14 cellular contexts compared by ENCODE assay signal in genomic region chr12:4121506-4122020, GRCh38.
DNase-seq lines count a peak whose midpoint lies in the region; ATAC-seq and TF ChIP-seq lines count a peak whose summit lies in the region.
"Had no signal": no experiment of that assay in that cellular context is flagged by ENCODE, and none has a peak within 500 bp of the region (broad histone marks: within the 10 kb centered on the region; RNA-seq: fewer than 3 reads in every experiment).

No MANE protein-coding gene starts in this region.

- H3K4me1 ChIP-seq in stomach = peaks cover 0 to 22% (median 15%) of the 10 kb centered on the region in 4 donors
- H3K4me1 ChIP-seq: HAP-1 had no signal

- H3K4me3 ChIP-seq in stomach = no peak overlapping the region
- H3K4me3 ChIP-seq: HAP-1, MG63 had no signal

- H3K27ac Mint-ChIP-seq in natural killer cell treated with Interleukin-12 subunit alpha and Interleukin-12 subunit beta and Interleukin-15 and Interleukin-18, amount 100 ng/mL, for 72 hours = peak overlapping the region; percentile 18 to 69
- H3K27ac Mint-ChIP-seq in natural killer cell (no peak overlapping the region), nephron progenitor cell (peak overlapping the region; percentile 82)
- H3K27ac Mint-ChIP-seq in activated T-helper 17 cell treated with anti-CD3 and anti-CD28 coated beads, Interleukin-2, amount 50 U/mL, for 72 hours = peak overlapping the region; percentile 45

- H3K36me3 ChIP-seq in stomach = no peaks in the 10 kb centered on the region
- H3K36me3 ChIP-seq: HAP-1, MG63 had no signal

- no peak overlapping the region for H3K4me3 Mint-ChIP-seq in natural killer cell treated with Interleukin-12 subunit alpha and Interleukin-12 subunit beta and Interleukin-15 and Interleukin-18, amount 100 ng/mL, for 72 hours
- H3K4me3 Mint-ChIP-seq in natural killer cell = no peak overlapping the region
- no peak overlapping the region for H3K4me3 Mint-ChIP-seq in activated T-helper 17 cell treated with anti-CD3 and anti-CD28 coated beads, Interleukin-2, amount 50 U/mL, for 72 hours
- H3K4me3 Mint-ChIP-seq in nephron progenitor cell = peak overlapping the region; percentile 2

- no peak for TF ChIP-seq POLR2A in stomach (IDR thresholded peaks at IDR 0.05)

- H3K36me3 Mint-ChIP-seq in natural killer cell treated with Interleukin-12 subunit alpha and Interleukin-12 subunit beta and Interleukin-15 and Interleukin-18, amount 100 ng/mL, for 72 hours = no peaks in the 10 kb centered on the region
- H3K36me3 Mint-ChIP-seq in natural killer cell (no peaks in the 10 kb centered on the region), nephron progenitor cell (ENCODE audit: low read depth) (peaks cover 6% of the 10 kb centered on the region)
- H3K36me3 Mint-ChIP-seq in activated T-helper 17 cell treated with anti-CD3 and anti-CD28 coated beads, Interleukin-2, amount 50 U/mL, for 72 hours (ENCODE audit: low read depth) = no peaks in the 10 kb centered on the region

- TF ChIP-seq CTCF in natural killer cell (IDR thresholded peaks at IDR 0.05) = no peak
- no peak for TF ChIP-seq CTCF in nephron progenitor cell (IDR thresholded peaks at IDR 0.05)
- no peak for TF ChIP-seq CTCF in stomach (IDR thresholded peaks at IDR 0.05)

- no peak for ATAC-seq in natural killer cell treated with Interleukin-12 subunit alpha and Interleukin-12 subunit beta and Interleukin-15 and Interleukin-18, amount 100 ng/mL, for 72 hours
- no peak for ATAC-seq in natural killer cell
- ATAC-seq in activated T-helper 17 cell treated with anti-CD3 and anti-CD28 coated beads, Interleukin-2, amount 50 U/mL, for 72 hours (replicated peaks) = no peak
- ATAC-seq: HepG2 had no signal

- H3K9me3 Mint-ChIP-seq in natural killer cell treated with Interleukin-12 subunit alpha and Interleukin-12 subunit beta and Interleukin-15 and Interleukin-18, amount 100 ng/mL, for 72 hours = no peaks in the 10 kb centered on the region
- H3K9me3 Mint-ChIP-seq in natural killer cell (no peaks in the 10 kb centered on the region), nephron progenitor cell (peaks cover 30% of the 10 kb centered on the region)
- H3K9me3 Mint-ChIP-seq in activated T-helper 17 cell treated with anti-CD3 and anti-CD28 coated beads, Interleukin-2, amount 50 U/mL, for 72 hours = peaks cover 4% of the 10 kb centered on the region

- H3K27me3 Mint-ChIP-seq in natural killer cell treated with Interleukin-12 subunit alpha and Interleukin-12 subunit beta and Interleukin-15 and Interleukin-18, amount 100 ng/mL, for 72 hours = peaks cover 0 to 2% of the 10 kb centered on the region in 2 donors
- H3K27me3 Mint-ChIP-seq in natural killer cell (ENCODE audit: low read depth in 2 of 2) = peaks cover 0 to 11% of the 10 kb centered on the region in 2 donors
- H3K27me3 Mint-ChIP-seq in activated T-helper 17 cell treated with anti-CD3 and anti-CD28 coated beads, Interleukin-2, amount 50 U/mL, for 72 hours = peaks cover 8% of the 10 kb centered on the region
- peaks cover 18% of the 10 kb centered on the region for H3K27me3 Mint-ChIP-seq in nephron progenitor cell (ENCODE audit: low read depth, poor library complexity)

- H3K27me3 ChIP-seq in stomach = peaks cover 0 to 24% (median 0%) of the 10 kb centered on the region in 3 donors

- no peaks in the 10 kb centered on the region for H3K9me3 ChIP-seq in stomach
- H3K9me3 ChIP-seq: HAP-1, MG63 had no signal

- H3K27ac ChIP-seq in stomach = no peak overlapping the region

- intact Hi-C loops in natural killer cell (cut with micrococcal nuclease) = no loop called here
- intact Hi-C loops in stomach (cut with DNase I; ENCODE audit: low total_unique reads) = no loop called here

- 59 to 74% (median 63%) methylated on average over 6 of the region's 6 CpGs for WGBS in stomach, 5 donors

- TF ChIP-seq EP300 in stomach (IDR thresholded peaks at IDR 0.05) = no peak

- no peak for DNase-seq in natural killer cell treated with Interleukin-12 subunit alpha and Interleukin-12 subunit beta and Interleukin-15 and Interleukin-18, amount 100 ng/mL, for 72 hours (ENCODE audit: low spot score)
- DNase-seq in natural killer cell (no peak), nephron progenitor cell (no peak), HCEC 1CT (no peak), stomach (no peak)
- no peak for DNase-seq in effector CD8-positive, alpha-beta T cell (lab: John Stamatoyannopoulos, UW)
- DNase-seq: MG63, NCI-H1092 treated with DMSO at 0.1 percent for 48 hours, NCI-H1694 treated with DMSO at 0.1 percent for 48 hours, NCI-H446, NCI-H748 treated with DMSO at 0.1 percent for 48 hours had no signal

- H3K4me1 Mint-ChIP-seq in natural killer cell treated with Interleukin-12 subunit alpha and Interleukin-12 subunit beta and Interleukin-15 and Interleukin-18, amount 100 ng/mL, for 72 hours (ENCODE audit: low read depth in 2 of 2) = peaks cover 37 to 43% of the 10 kb centered on the region in 2 donors
- H3K4me1 Mint-ChIP-seq in natural killer cell (peaks cover 13 to 20% of the 10 kb centered on the region in 2 donors), nephron progenitor cell (peaks cover 60% of the 10 kb centered on the region)
- peaks cover 28% of the 10 kb centered on the region for H3K4me1 Mint-ChIP-seq in activated T-helper 17 cell treated with anti-CD3 and anti-CD28 coated beads, Interleukin-2, amount 50 U/mL, for 72 hours

Comparison
In these comparisons a context has a peak if more than half of its experiments do, and no peak if none do; other contexts are left out.
1. H3K27ac Mint-ChIP-seq: peak in natural killer cell treated with Interleukin-12 subunit alpha and Interleukin-12 subunit beta and Interleukin-15 and Interleukin-18, amount 100 ng/mL, for 72 hours (2 of 2), activated T-helper 17 cell treated with anti-CD3 and anti-CD28 coated beads, Interleukin-2, amount 50 U/mL, for 72 hours (single experiment) and nephron progenitor cell (single experiment); none in natural killer cell (0 of 2).